Comparison of ENCODE assay signal across 12 cellular contexts in the genomic region with DNA sequence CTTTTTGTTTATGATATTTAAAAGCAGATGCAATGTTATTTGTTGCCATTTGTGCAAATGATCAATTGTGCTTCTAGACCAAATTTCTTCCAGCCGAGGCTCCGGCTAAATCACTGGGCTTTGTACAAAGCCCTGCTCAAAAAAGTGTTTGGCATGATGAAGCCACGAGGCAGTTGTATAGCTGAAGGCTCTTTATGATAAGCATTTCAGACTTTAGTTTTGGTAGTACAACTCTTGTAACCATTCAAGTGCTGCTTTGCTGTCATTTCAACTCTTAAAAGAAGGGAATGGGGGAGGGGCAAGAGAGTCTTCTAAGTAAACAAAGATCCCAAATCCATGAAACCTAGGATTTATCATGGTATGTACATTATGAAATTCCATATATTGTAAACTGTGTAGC. TPM values are rescaled to one million over a fixed set of nuclear protein-coding genes. Genes with fewer than 3 reads are reported as not detected.
A peak's percentile ranks its signal among the peaks of the same experiment; 100 is the strongest.
DNase-seq lines count a peak whose midpoint lies in the region; ATAC-seq, FAIRE-seq and TF ChIP-seq lines count a peak whose summit lies in the region.
"Had no signal": no experiment of that assay in that cellular context is flagged by ENCODE, and none has a peak within 500 bp of the region (broad histone marks: within the 10 kb centered on the region; RNA-seq: fewer than 3 reads in every experiment).

No MANE protein-coding gene starts in this region.

- no peaks in the 10 kb centered on the region for H3K9me3 ChIP-seq in A673 (ENCODE audit: low read depth, low read length, poor library complexity, severe bottlenecking)
- H3K9me3 ChIP-seq in H1 (ENCODE audit: insufficient read depth in 2 of 2, low read depth in 1 of 2, low read length in 1 of 2): no peaks in the 10 kb centered on the region
- H3K9me3 ChIP-seq in osteoblast (ENCODE audit: low read depth, low read length): no peaks in the 10 kb centered on the region
- H3K9me3 ChIP-seq in ovary: no peaks in the 10 kb centered on the region
- H3K9me3 ChIP-seq: BLaER1 treated with 17β-estradiol and CSF1 and Interleukin-3, amounts not matched to agents 10 nM and 100 nM had no signal

- H3K4me1 ChIP-seq in A673 (ENCODE audit: insufficient read depth, low read length, poor library complexity, severe bottlenecking) (peaks cover 61% of the 10 kb centered on the region), H1 (replicated peaks in 1 of 4; ENCODE audit: control insufficient read depth in 3 of 4, insufficient read depth in 4 of 4, low read length in 3 of 4) (peaks cover 25 to 46% (median 32%) of the 10 kb centered on the region in 4 experiments; a peak in 6 of 7 replicates), osteoblast (ENCODE audit: insufficient read depth, low read length) (peaks cover 43% of the 10 kb centered on the region), ovary (ENCODE audit: insufficient read depth) (peaks cover 26% of the 10 kb centered on the region)

- H2AFZ ChIP-seq in H1 (ENCODE audit: low read length): no peak overlapping the region
- no peak overlapping the region for H2AFZ ChIP-seq in osteoblast (ENCODE audit: low read length)

- H3K36me3 ChIP-seq in A673 (ENCODE audit: insufficient read depth, low read length, poor library complexity, severe bottlenecking) (peaks cover 10% of the 10 kb centered on the region), H1 (ENCODE audit: control insufficient read depth in 2 of 4, insufficient read depth in 4 of 4, low read length in 3 of 4) (peaks cover 4 to 17% (median 10%) of the 10 kb centered on the region in 4 experiments; a peak in 7 of 8 replicates), osteoblast (ENCODE audit: insufficient read depth, low read length) (peaks cover 9% of the 10 kb centered on the region), ovary (no peaks in the 10 kb centered on the region)
- H3K36me3 ChIP-seq: BLaER1 treated with 17β-estradiol and CSF1 and Interleukin-3, amounts not matched to agents 10 nM and 100 nM had no signal

- no peak overlapping the region for H2BK20ac ChIP-seq in H1 (ENCODE audit: low read length)

- H3K79me1 ChIP-seq in H1 (ENCODE audit: low read depth, low read length): no peaks in the 10 kb centered on the region; the same call in 1 of the 2 replicates

- WGBS in H1 (ENCODE audit: extremely low coverage in 1 of 2, insufficient coverage in 1 of 2, insufficient read length in 1 of 2, insufficient replicate concordance in 2 of 2, low coverage in 1 of 2, low lambda C conversion rate in 2 of 2, missing lambda C conversion rate in 1 of 2), 2 experiments: 30% methylated on average over 3 of the region's 3 CpGs; no CpG with 5 or more reads in 1 of the 2 experiments
- WGBS in ovary, 3 donors: 39 to 43% (median 41%) methylated on average over 3 of the region's 3 CpGs

- no peak overlapping the region; the same call in 1 of the 2 replicates for H2BK12ac ChIP-seq in H1 (ENCODE audit: low read depth, low read length)

- H3K27ac Mint-ChIP-seq in IgD-negative memory B cell: peak overlapping the region in 2 of 3 donors; percentile 46 to 94
- H3K27ac Mint-ChIP-seq: activated naive CD8-positive, alpha-beta T cell had no signal

- TF ChIP-seq CTCF in A673 (conservative IDR thresholded peaks at IDR 0.05; ENCODE audit: low read depth, low read length) (no peak), H1 (IDR thresholded peaks at IDR 0.05; ENCODE audit: control extremely low read depth in 1 of 3, insufficient read depth in 1 of 3, low read depth in 1 of 3, low read length in 3 of 3) (no peak), osteoblast (IDR thresholded peaks at IDR 0.05; ENCODE audit: extremely low read depth, low read depth, low read length) (no peak), ovary (IDR thresholded peaks at IDR 0.05) (no peak)

- H3K9ac ChIP-seq in H1 (replicated peaks in 1 of 4; ENCODE audit: extremely low read depth in 1 of 4, low read depth in 3 of 4, low read length in 3 of 4): peak overlapping the region in 1 of 4 experiments; percentile 9; a peak in 1 of 7 replicates
- H3K9ac ChIP-seq: BLaER1 treated with 17β-estradiol and CSF1 and Interleukin-3, amounts not matched to agents 10 nM and 100 nM had no signal

- H2BK15ac ChIP-seq in H1 (ENCODE audit: low read length): no peak overlapping the region

- CTCF ChIA-PET in A673 (lab: Charles Lee): no interaction called here
- CTCF ChIA-PET in H1 (lab: Charles Lee; ENCODE audit: partially characterized antibody): interaction anchor here (1.0 to 1.8 kb wide), 4 partner anchors 14 to 78 kb away, joined by 3 to 4 read pairs (median 4); no protein-coding TSS in a partner anchor

- H4K20me1 ChIP-seq in H1 (replicated peaks in 1 of 2; ENCODE audit: control insufficient read depth in 1 of 2, insufficient read depth in 2 of 2, low read length in 2 of 2): no peaks in the 10 kb centered on the region
- no peaks in the 10 kb centered on the region for H4K20me1 ChIP-seq in osteoblast (ENCODE audit: insufficient read depth, low read length)
- H4K20me1 ChIP-seq: BLaER1 treated with 17β-estradiol and CSF1 and Interleukin-3, amounts not matched to agents 10 nM and 100 nM had no signal

- H3K23ac ChIP-seq in H1 (ENCODE audit: insufficient read length): no peak overlapping the region

- H4K8ac ChIP-seq in H1 (ENCODE audit: extremely low read depth, insufficient read depth, low read length): no peak overlapping the region

- H3K27me3 ChIP-seq in A673 (replicated peaks; ENCODE audit: insufficient read depth, low read depth, low read length, poor library complexity) (no peaks in the 10 kb centered on the region), H1 (replicated peaks in 1 of 4; ENCODE audit: control insufficient read depth in 3 of 4, extremely low read depth in 1 of 4, insufficient read depth in 3 of 4, low read length in 3 of 4) (no peaks in the 10 kb centered on the region), osteoblast (ENCODE audit: insufficient read depth, low read length) (no peaks in the 10 kb centered on the region), ovary (no peaks in the 10 kb centered on the region)

- no peak overlapping the region for H3K4ac ChIP-seq in H1 (replicated peaks; ENCODE audit: insufficient read length, low read depth, low read length)

- no peak for TF ChIP-seq RAD21 in H1 (IDR thresholded peaks at IDR 0.05 in 1 of 2, conservative IDR thresholded peaks at IDR 0.05 in 1 of 2; ENCODE audit: low read depth in 2 of 2, low read length in 2 of 2)

- H3K36me3 Mint-ChIP-seq in IgD-negative memory B cell: peaks cover 5% of the 10 kb centered on the region
- H3K36me3 Mint-ChIP-seq: activated naive CD8-positive, alpha-beta T cell had no signal

- DNase-seq in A673 (ENCODE audit: low spot score) (no peak), H1 (ENCODE audit: low read depth in 1 of 2, low spot score in 2 of 2) (no peak), osteoblast (ENCODE audit: insufficient read length, low spot score, missing footprints) (no peak), ovary (no peak), posterior vena cava (ENCODE audit: low spot score) (no peak)
- DNase-seq: NK-92 treated with Interleukin-12 subunit alpha and Interleukin-12 subunit beta, amount 100 ng/mL, for 24 hours; T-helper 2 cell had no signal

- H4K5ac ChIP-seq in H1 (ENCODE audit: insufficient read length, low read depth, low read length): peak overlapping the region; percentile 92

- peak; percentile 52 for FAIRE-seq in H1 (lab: Jason Lieb, UNC)

- intact Hi-C loops in A673 (cut with micrococcal nuclease; ENCODE audit: unreplicated experiment) (loop anchor here (5.0 kb wide), 1 partner anchor 136 kb away; no protein-coding TSS in a partner anchor), ovary (cut with DNase I) (no loop called here), posterior vena cava (cut with DNase I) (loop anchor here in 1 of 2 donors (5.0 kb wide), 1 partner anchor 74 kb away; no protein-coding TSS in a partner anchor)

- H2AK5ac ChIP-seq in H1 (ENCODE audit: low read depth, low read length): no peak overlapping the region

- H3K27me3 Mint-ChIP-seq in IgD-negative memory B cell: peaks cover 4% of the 10 kb centered on the region

- H3K18ac ChIP-seq in H1 (ENCODE audit: extremely low read depth, low read length): peak overlapping the region; percentile 14; the same call in 1 of the 2 replicates

- TF ChIP-seq EP300 in H1 (IDR thresholded peaks at IDR 0.05; ENCODE audit: borderline replicate concordance in 1 of 2, low read depth in 2 of 2, low read length in 2 of 2) (no peak), ovary (IDR thresholded peaks at IDR 0.05) (no peak)

- peak overlapping the region in 2 of 4 donors; percentile 12 to 88 for H3K4me3 Mint-ChIP-seq in IgD-negative memory B cell
- H3K4me3 Mint-ChIP-seq: activated naive CD8-positive, alpha-beta T cell had no signal

- peaks cover 13 to 40% of the 10 kb centered on the region in 2 experiments; a peak in 3 of 4 replicates for H3K79me2 ChIP-seq in H1 (ENCODE audit: control insufficient read depth in 1 of 2, insufficient read depth in 2 of 2, low read length in 2 of 2)
- H3K79me2 ChIP-seq in osteoblast (ENCODE audit: insufficient read depth, low read length): peaks cover 41% of the 10 kb centered on the region

- H2BK5ac ChIP-seq in H1 (ENCODE audit: low read depth, low read length): peak overlapping the region; percentile 86; the same call in 1 of the 2 replicates

- POLR2A ChIA-PET in A673 (lab: Charles Lee; ENCODE audit: low non-redundant PET): no interaction called here
- POLR2A ChIA-PET in H1 (lab: Charles Lee; ENCODE audit: partially characterized antibody): interaction anchor here (0.7 to 29.3 kb wide), 9 partner anchors 9 to 361 kb away, joined by 3 to 622 read pairs (median 32); no protein-coding TSS in a partner anchor

- peak overlapping the region; percentile 96 for H2BK120ac ChIP-seq in H1 (replicated peaks; ENCODE audit: low read depth, low read length)

- H3K14ac ChIP-seq in H1 (ENCODE audit: insufficient read length): no peak overlapping the region

- no TSS peak for BruUV-seq in A673 (replicated peaks; lab: Mats Ljungman, UMichigan)

- H3K4me1 Mint-ChIP-seq in IgD-negative memory B cell: peaks cover 22 to 42% (median 40%) of the 10 kb centered on the region in 3 donors

- peak overlapping the region; percentile 56 for H4K91ac ChIP-seq in H1 (replicated peaks; ENCODE audit: insufficient read length, low read length)

- peaks cover 8% of the 10 kb centered on the region for H3K23me2 ChIP-seq in H1 (ENCODE audit: low read depth, low read length)

- H3K4me3 ChIP-seq in A673 (ENCODE audit: low read depth, low read length, poor library complexity, severe bottlenecking): no peak overlapping the region
- H3K4me3 ChIP-seq in H1 (ENCODE audit: extremely low read depth in 1 of 4, insufficient read depth in 2 of 4, low read depth in 3 of 4, low read length in 4 of 4): peak overlapping the region in 2 of 4 experiments; percentile 85 to 94; a peak in 2 of 8 replicates
- H3K4me3 ChIP-seq in osteoblast (ENCODE audit: insufficient read depth, low read length): no peak overlapping the region
- H3K4me3 ChIP-seq in ovary: no peak overlapping the region
- H3K4me3 ChIP-seq: BLaER1 treated with 17β-estradiol and CSF1 and Interleukin-3, amounts not matched to agents 10 nM and 100 nM had no signal

- TF ChIP-seq POLR2A in H1 (IDR thresholded peaks at IDR 0.05; ENCODE audit: control extremely low read depth in 1 of 2, low read depth in 2 of 2, low read length in 2 of 2) (no peak), ovary (IDR thresholded peaks at IDR 0.05) (no peak)

- peak overlapping the region; percentile 22 for H3K56ac ChIP-seq in H1 (replicated peaks; ENCODE audit: insufficient read length, low read depth, low read length)

- H3K27ac ChIP-seq in A673 (ENCODE audit: low read depth, low read length, poor library complexity, severe bottlenecking) (peak overlapping the region; percentile 2), H1 (ENCODE audit: low read depth, low read length) (peak overlapping the region; percentile 92; the same call in 1 of the 2 replicates), osteoblast (ENCODE audit: low read depth, low read length) (no peak overlapping the region), ovary (peak overlapping the region in 1 of 2 donors; percentile 99)
- H3K27ac ChIP-seq: BLaER1 treated with 17β-estradiol and CSF1 and Interleukin-3, amounts not matched to agents 10 nM and 100 nM had no signal

- H3K4me2 ChIP-seq in H1 (ENCODE audit: insufficient read depth in 1 of 2, low read depth in 2 of 2, low read length in 2 of 2) (peak overlapping the region; percentile 77 to 84), osteoblast (ENCODE audit: insufficient read depth, low read length) (peak overlapping the region; percentile 73)
- H3K4me2 ChIP-seq: BLaER1 treated with 17β-estradiol and CSF1 and Interleukin-3, amounts not matched to agents 10 nM and 100 nM had no signal

- ATAC-seq in HG02588 (IDR thresholded peaks at IDR 0.05; ENCODE audit: unreplicated experiment): no peak
- no peak for ATAC-seq in HG02973 (IDR thresholded peaks at IDR 0.05; ENCODE audit: unreplicated experiment)

- peaks cover 0 to 3% (median 0%) of the 10 kb centered on the region in 3 donors for H3K9me3 Mint-ChIP-seq in IgD-negative memory B cell

RNA-seq across cellular contexts. Expression of a gene that starts 3.3 kb away (rescaled TPM):
- total RNA-seq in A673 (2021) (118 and 119 TPM in 2 replicates), osteoblast (49.6 and 51.6 TPM in 2 replicates), ovary (100 to 1,000 TPM in 5 of 7 donors, 10 to 100 TPM in 2; 54.0 to 162 (median 106) TPM), posterior vena cava (10 to 100 TPM; 79.1 to 83.6 TPM)
- polyA plus RNA-seq in IgD-negative memory B cell (14.8 TPM), H1 (2011; rRNA removed) (132 and 143 TPM in 2 replicates), ovary (10 to 100 TPM; 40.5 to 73.4 TPM)
- 240 and 241 TPM in 2 replicates for total RNA-seq in H1 (2021; fragmentation: NEBNext Ultra II Directional; extraction: Animal tissue kit (Norgen Biotek cat#: 25700))
- 148 TPM for polyA plus RNA-seq in H1 (2011; cell fraction: cytosol; rRNA removed)
- 482 TPM for polyA plus RNA-seq in H1 (2011; cell fraction: nucleus; rRNA removed)
- 101 to 122 TPM (median 117 TPM) in 4 replicates for polyA plus RNA-seq in H1 (2012, experiment 1 of 2)
- 7.5 TPM for polyA plus RNA-seq in H1 (2012, experiment 2 of 2)
- 144 TPM for polyA plus RNA-seq in H1 (2013, experiment 1 of 2)
- polyA plus RNA-seq in H1 (2013, experiment 2 of 2): 132 TPM
- polyA minus RNA-seq in H1 (2011; rRNA and poly(A)+ RNA removed): 742 and 919 TPM in 2 replicates
- polyA minus RNA-seq in H1 (2011; cell fraction: cytosol; rRNA and poly(A)+ RNA removed): 169 TPM
- 575 TPM for polyA minus RNA-seq in H1 (2011; cell fraction: nucleus; rRNA and poly(A)+ RNA removed)
